Comparison of ENCODE assay signal across 2 cellular contexts in genomic region chr1:93609536-93609935, GRCh38.
TF ChIP-seq lines count a peak whose summit lies in the region.

No MANE protein-coding gene starts in this region.

TF ChIP-seq in A549, 52 proteins besides CTCF, POLR2A, EP300 and RAD21 (continued from another document):
- TF ChIP-seq HMGXB4 (CRISPR knock-in tag; IDR thresholded peaks at IDR 0.05; ENCODE audit: borderline replicate concordance) (no peak), SREBF2 (IDR thresholded peaks at IDR 0.05) (no peak), ESRRA (IDR thresholded peaks at IDR 0.05; ENCODE audit: borderline replicate concordance, low read length) (no peak), ATOH8 (CRISPR knock-in tag; IDR thresholded peaks at IDR 0.05; ENCODE audit: low read depth) (no peak)

TF ChIP-seq in IMR-90, 13 proteins besides CTCF, POLR2A, EP300 and RAD21 (continued from another document):
- TF ChIP-seq ELK1 (IDR thresholded peaks at IDR 0.05; ENCODE audit: borderline replicate concordance, low read depth, low read length) (no peak), MAZ (IDR thresholded peaks at IDR 0.05; ENCODE audit: borderline replicate concordance, low read depth, low read length) (no peak), CEBPB (IDR thresholded peaks at IDR 0.05; ENCODE audit: low read depth, low read length) (no peak), NFE2L2 (IDR thresholded peaks at IDR 0.05; ENCODE audit: low read depth, low read length) (no peak), USF2 (IDR thresholded peaks at IDR 0.05; ENCODE audit: low read depth, low read length) (no peak), BHLHE40 (IDR thresholded peaks at IDR 0.05; ENCODE audit: low read depth, low read length) (no peak), FOS (IDR thresholded peaks at IDR 0.05; ENCODE audit: low read depth, low read length) (no peak), RCOR1 (IDR thresholded peaks at IDR 0.05; ENCODE audit: insufficient replicate concordance, low read length) (no peak), MAFK (IDR thresholded peaks at IDR 0.05; ENCODE audit: low read depth, low read length) (no peak), MXI1 (IDR thresholded peaks at IDR 0.05; ENCODE audit: borderline replicate concordance, low read depth, low read length) (no peak), SMC3 (IDR thresholded peaks at IDR 0.05; ENCODE audit: low read depth, low read length) (no peak)
